8 cellular contexts compared by ENCODE assay signal in genomic region chr13:50910483-50910805, GRCh38. TPM values are rescaled to one million over a fixed set of nuclear protein-coding genes. Genes with fewer than 3 reads are reported as not detected.
DNase-seq lines count a peak whose midpoint lies in the region; ATAC-seq and TF ChIP-seq lines count a peak whose summit lies in the region.

No MANE protein-coding gene starts in this region.

- H3K27ac Mint-ChIP-seq in activated naive CD8-positive, alpha-beta T cell, result peak overlapping the region; percentile 94

- H4K8ac ChIP-seq in trophoblast cell (ENCODE audit: low read depth, low read length), result peak overlapping the region; percentile 70

- peaks cover 22% of the 10 kb centered on the region for H3F3A ChIP-seq in MM.1S (ENCODE audit: insufficient read depth, low read length)

- H3K27me3 Mint-ChIP-seq in activated naive CD8-positive, alpha-beta T cell, result no peaks in the 10 kb centered on the region

- peak overlapping the region; percentile 5 for H2BK5ac ChIP-seq in trophoblast cell (ENCODE audit: low read depth, low read length, poor library complexity)

- H3K4me1 ChIP-seq in A673 (ENCODE audit: insufficient read depth, low read length, poor library complexity, severe bottlenecking) (peaks cover 9% of the 10 kb centered on the region), MM.1S (ENCODE audit: low read length) (peaks cover 24% of the 10 kb centered on the region), trophoblast cell (ENCODE audit: control insufficient read depth in 1 of 2, insufficient read depth in 2 of 2, low read length in 2 of 2) (peaks cover 0 to 3% of the 10 kb centered on the region in 2 experiments)

- CTCF ChIA-PET in A673 (lab: Charles Lee), result no interaction called here

- H4K12ac ChIP-seq in trophoblast cell (ENCODE audit: low read depth, low read length), result peak overlapping the region; percentile 83

- H3K36me3 ChIP-seq in A673 (ENCODE audit: insufficient read depth, low read length, poor library complexity, severe bottlenecking) (no peaks in the 10 kb centered on the region), MM.1S (replicated peaks; ENCODE audit: insufficient read depth, low read length) (no peaks in the 10 kb centered on the region), trophoblast cell (ENCODE audit: control insufficient read depth in 1 of 2, insufficient read depth in 2 of 2, low read length in 2 of 2) (no peaks in the 10 kb centered on the region)

- H3K9me3 ChIP-seq in A673 (ENCODE audit: low read depth, low read length, poor library complexity, severe bottlenecking) (no peaks in the 10 kb centered on the region), MM.1S (replicated peaks; ENCODE audit: insufficient read depth, low read length) (no peaks in the 10 kb centered on the region), trophoblast cell (ENCODE audit: insufficient read depth, low read depth, low read length) (no peaks in the 10 kb centered on the region)

- H3K79me2 ChIP-seq in MM.1S (ENCODE audit: low read length), result peaks cover 49% of the 10 kb centered on the region
- H3K79me2 ChIP-seq in trophoblast cell (ENCODE audit: control insufficient read depth, insufficient read depth, low read length, poor library complexity), result peaks cover 6% of the 10 kb centered on the region

- H3K4me3 ChIP-seq in A673 (ENCODE audit: low read depth, low read length, poor library complexity, severe bottlenecking), result peak overlapping the region; percentile 70
- peak overlapping the region; percentile 83 for H3K4me3 ChIP-seq in MM.1S (ENCODE audit: low read length)
- H3K4me3 ChIP-seq in trophoblast cell (ENCODE audit: low read depth, low read length), result peak overlapping the region; percentile 81

- H3K9me3 Mint-ChIP-seq in activated naive CD8-positive, alpha-beta T cell (ENCODE audit: low read depth), result no peaks in the 10 kb centered on the region

- peak overlapping the region; percentile 13 for H3K14ac ChIP-seq in trophoblast cell (ENCODE audit: low read length)

- H3K9me2 ChIP-seq in MM.1S (replicated peaks; ENCODE audit: insufficient read depth, low read length), result no peaks in the 10 kb centered on the region

- POLR2A ChIA-PET in A673 (lab: Charles Lee; ENCODE audit: low non-redundant PET), result no interaction called here

- H3K4me1 Mint-ChIP-seq in activated naive CD8-positive, alpha-beta T cell (ENCODE audit: low read depth), result peaks cover 39% of the 10 kb centered on the region

- H2AK5ac ChIP-seq in trophoblast cell (ENCODE audit: low read length), result no peak overlapping the region

- H3K27ac ChIP-seq in A673 (ENCODE audit: low read depth, low read length, poor library complexity, severe bottlenecking) (peak overlapping the region; percentile 96), MM.1S (ENCODE audit: low read length) (peak overlapping the region; percentile 83), trophoblast cell (ENCODE audit: low read depth, low read length) (peak overlapping the region; percentile 1)

- H3K27me3 ChIP-seq in A673 (replicated peaks; ENCODE audit: insufficient read depth, low read depth, low read length, poor library complexity) (no peaks in the 10 kb centered on the region), MM.1S (replicated peaks; ENCODE audit: insufficient read depth, low read length) (no peaks in the 10 kb centered on the region), trophoblast cell (ENCODE audit: insufficient read depth, low read length) (no peaks in the 10 kb centered on the region)

- DNase-seq in A673 (ENCODE audit: low spot score) (no peak), GM10266 (ENCODE audit: extremely low spot score) (peak; percentile 27), MM.1S (no peak), left cardiac atrium (no peak), trophoblast cell (no peak)
- no peak for DNase-seq in effector CD4-positive, alpha-beta T cell

- peak overlapping the region; percentile 5 for H3K4ac ChIP-seq in trophoblast cell (ENCODE audit: low read depth, low read length)

- peak; percentile 48 to 61 for ATAC-seq in left cardiac atrium
- no peak for ATAC-seq in HG02840 (IDR thresholded peaks at IDR 0.05; ENCODE audit: low FRiP score, unreplicated experiment)

- no CpG with 5 or more reads among the region's 13 CpGs for WGBS in trophoblast cell (ENCODE audit: extremely low coverage, insufficient coverage, insufficient read length)

- peak overlapping the region; percentile 2 for H3K18ac ChIP-seq in trophoblast cell (ENCODE audit: low read length)

- H3K79me1 ChIP-seq in trophoblast cell (ENCODE audit: low read length), result peaks cover 9% of the 10 kb centered on the region

- H3K4me2 ChIP-seq in MM.1S (ENCODE audit: low read depth, low read length) (peak overlapping the region; percentile 60), trophoblast cell (ENCODE audit: low read length) (peak overlapping the region; percentile 86)

- H2BK12ac ChIP-seq in trophoblast cell (ENCODE audit: low read length), result no peak overlapping the region

- intact Hi-C loops in A673 (cut with micrococcal nuclease; ENCODE audit: unreplicated experiment), result loop anchor here (5.0 kb wide), 4 partner anchors 103 to 933 kb away; no protein-coding TSS in a partner anchor
- intact Hi-C loops in left cardiac atrium (cut with DNase I), result loop anchor here (5.0 kb wide), 3 partner anchors 828 to 933 kb away; no protein-coding TSS in a partner anchor

- H4K91ac ChIP-seq in trophoblast cell (ENCODE audit: low read depth, low read length), result peak overlapping the region; percentile 29

- no TSS peak for BruUV-seq in A673 (replicated peaks; lab: Mats Ljungman, UMichigan)

- peak overlapping the region; percentile 6 for H2BK120ac ChIP-seq in trophoblast cell (ENCODE audit: insufficient read depth, low read length, poor library complexity)

- H3K9ac ChIP-seq in MM.1S (ENCODE audit: low read length), result peak overlapping the region; percentile 94
- peak overlapping the region; percentile 88 for H3K9ac ChIP-seq in trophoblast cell (ENCODE audit: low read length)

- H3K4me3 Mint-ChIP-seq in activated naive CD8-positive, alpha-beta T cell, result peak overlapping the region; percentile 86

- H3K23ac ChIP-seq in trophoblast cell (ENCODE audit: low read length), result no peak overlapping the region

- H3K36me3 Mint-ChIP-seq in activated naive CD8-positive, alpha-beta T cell, result no peaks in the 10 kb centered on the region

- H2AFZ ChIP-seq in MM.1S (ENCODE audit: low read length) (peak overlapping the region; percentile 53; the same call in 1 of the 2 replicates), trophoblast cell (ENCODE audit: insufficient read depth, low read length, poor library complexity) (peak overlapping the region; percentile 98)

- TF ChIP-seq CTCF in A673 (conservative IDR thresholded peaks at IDR 0.05; ENCODE audit: low read depth, low read length), result no peak
- no peak for TF ChIP-seq CTCF in GM10266 (IDR thresholded peaks at IDR 0.05; ENCODE audit: control insufficient read depth, insufficient read depth, low read depth, missing control alignments)
- TF ChIP-seq CTCF in MM.1S (IDR thresholded peaks at IDR 0.05; ENCODE audit: low read length), result no peak

- no peaks in the 10 kb centered on the region for H4K20me1 ChIP-seq in MM.1S (ENCODE audit: insufficient read depth, low read length)

RNA-seq across cellular contexts. Expression of gene RNASEH2B, which starts 0.9 kb away (rescaled TPM):
- total RNA-seq in A673 (2021) (74.1 and 80.7 TPM in 2 replicates), left cardiac atrium (10 to 100 TPM; 40.7 to 42.8 TPM)
- polyA plus RNA-seq in trophoblast cell (2013), result 19.6 and 21.4 TPM in 2 replicates

Comparison
In these comparisons a context has a peak if more than half of its experiments do, and no peak if none do; other contexts are left out.
1. H3K27ac ChIP-seq: peak in every context shown above with its lines; median percentile 96 in A673; 83 in MM.1S; 1 in trophoblast cell.